Comparison of ENCODE assay signal across 8 cellular contexts in the genomic region with DNA sequence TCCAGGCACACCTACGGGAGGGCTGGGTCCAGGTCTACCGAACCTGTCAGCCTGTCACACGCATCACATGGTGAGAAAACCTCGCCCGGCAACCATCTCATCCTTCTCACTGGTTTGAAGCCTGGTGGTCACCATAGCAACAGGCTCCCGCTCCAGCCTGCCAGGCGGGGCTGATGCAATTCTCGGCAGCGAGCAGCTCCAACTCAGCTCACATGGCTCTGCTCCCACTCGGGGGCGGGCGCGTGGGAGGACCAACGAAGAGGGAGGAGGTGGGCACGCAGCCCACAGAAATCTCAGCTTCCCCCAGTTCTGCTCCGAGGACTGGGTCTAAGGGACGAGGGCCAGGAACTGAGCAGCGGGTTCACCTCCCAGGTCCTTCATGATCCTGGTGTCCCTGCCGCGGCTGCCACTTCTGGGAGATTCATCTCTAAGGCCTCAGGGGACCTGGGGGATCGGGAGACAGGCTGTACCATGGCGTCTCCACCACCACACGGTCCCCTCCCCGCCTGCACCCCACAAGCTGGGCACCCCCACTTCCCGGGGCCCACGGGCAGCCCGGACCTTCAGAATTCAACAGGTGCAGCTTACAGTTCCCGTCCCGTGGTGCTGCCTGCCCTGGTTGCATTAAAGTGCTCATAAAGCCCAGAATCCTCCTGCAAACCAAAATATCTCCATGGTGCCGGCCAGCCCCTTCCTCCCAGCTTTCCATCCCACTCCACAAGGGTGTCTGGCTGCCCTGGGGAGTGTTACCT. TPM values are rescaled to one million over a fixed set of nuclear protein-coding genes. Genes with fewer than 3 reads are reported as not detected.
DNase-seq lines count a peak whose midpoint lies in the region; ATAC-seq and TF ChIP-seq lines count a peak whose summit lies in the region.

No MANE protein-coding gene starts in this region.

- H3K4me3 Mint-ChIP-seq in stimulated activated effector memory CD8-positive, alpha-beta T cell treated with anti-CD3 and anti-CD28 coated beads, Interleukin-12 subunit alpha, Interleukin-12 subunit beta, amount 100 ng/mL, for 72 hours: no peak overlapping the region
- no peak overlapping the region for H3K4me3 Mint-ChIP-seq in stimulated activated naive B cell treated with anti-CD40 and anti-IgM and Interleukin-4, amounts not matched to agents 10 μg/mL and 1 μg/mL and 100 μg/mL, for 72 hours
- no peak overlapping the region for H3K4me3 Mint-ChIP-seq in osteocyte (ENCODE audit: unreplicated experiment)

- ATAC-seq in Right ventricle myocardium superior (ENCODE audit: poor library complexity) (peak; percentile 40), GM21367 (IDR thresholded peaks at IDR 0.05; ENCODE audit: unreplicated experiment) (no peak)
- ATAC-seq in stimulated activated effector memory CD8-positive, alpha-beta T cell treated with anti-CD3 and anti-CD28 coated beads, Interleukin-12 subunit alpha, Interleukin-12 subunit beta, amount 100 ng/mL, for 72 hours: no peak
- ATAC-seq in stimulated activated naive B cell treated with anti-CD40 and anti-IgM and Interleukin-4, amounts not matched to agents 10 μg/mL and 1 μg/mL and 100 μg/mL, for 72 hours (replicated peaks): no peak

- no peaks in the 10 kb centered on the region for H3K27me3 Mint-ChIP-seq in stimulated activated naive B cell treated with anti-CD40 and anti-IgM and Interleukin-4, amounts not matched to agents 10 μg/mL and 1 μg/mL and 100 μg/mL, for 72 hours
- H3K27me3 Mint-ChIP-seq in osteocyte (ENCODE audit: unreplicated experiment): no peaks in the 10 kb centered on the region

- peak overlapping the region; percentile 46 for H3K27ac Mint-ChIP-seq in stimulated activated effector memory CD8-positive, alpha-beta T cell treated with anti-CD3 and anti-CD28 coated beads, Interleukin-12 subunit alpha, Interleukin-12 subunit beta, amount 100 ng/mL, for 72 hours
- H3K27ac Mint-ChIP-seq in stimulated activated naive B cell treated with anti-CD40 and anti-IgM and Interleukin-4, amounts not matched to agents 10 μg/mL and 1 μg/mL and 100 μg/mL, for 72 hours: no peak overlapping the region
- H3K27ac Mint-ChIP-seq in osteocyte (ENCODE audit: unreplicated experiment): no peak overlapping the region

- H3K4me1 Mint-ChIP-seq in stimulated activated effector memory CD8-positive, alpha-beta T cell treated with anti-CD3 and anti-CD28 coated beads, Interleukin-12 subunit alpha, Interleukin-12 subunit beta, amount 100 ng/mL, for 72 hours: no peaks in the 10 kb centered on the region
- H3K4me1 Mint-ChIP-seq in stimulated activated naive B cell treated with anti-CD40 and anti-IgM and Interleukin-4, amounts not matched to agents 10 μg/mL and 1 μg/mL and 100 μg/mL, for 72 hours: peaks cover 9 to 21% of the 10 kb centered on the region in 2 donors
- peaks cover 3% of the 10 kb centered on the region for H3K4me1 Mint-ChIP-seq in osteocyte (ENCODE audit: unreplicated experiment)

- peak; percentile 22 for DNase-seq in SIG-M5 treated with dmso at 0.1 percent for 504 hours (lab: John Stamatoyannopoulos, UW; ENCODE audit: unreplicated experiment)
- DNase-seq in SIG-M5 (lab: John Stamatoyannopoulos, UW): no peak
- peak; percentile 20 for DNase-seq in SHP77 treated with DMSO at 0.1 percent for 48 hours (lab: John Stamatoyannopoulos, UW)
- DNase-seq in Right ventricle myocardium superior: peak; percentile 88
- DNase-seq in stimulated activated effector memory CD8-positive, alpha-beta T cell treated with anti-CD3 and anti-CD28 coated beads, Interleukin-12 subunit alpha, Interleukin-12 subunit beta, amount 100 ng/mL, for 72 hours (ENCODE audit: low spot score in 2 of 2): no peak
- DNase-seq in stimulated activated naive B cell treated with anti-CD40 and anti-IgM and Interleukin-4, amounts not matched to agents 10 μg/mL and 1 μg/mL and 100 μg/mL, for 72 hours: no peak
- DNase-seq in osteocyte (ENCODE audit: extremely low spot score, unreplicated experiment): no peak

- peaks cover 5% of the 10 kb centered on the region for H3K36me3 Mint-ChIP-seq in stimulated activated effector memory CD8-positive, alpha-beta T cell treated with anti-CD3 and anti-CD28 coated beads, Interleukin-12 subunit alpha, Interleukin-12 subunit beta, amount 100 ng/mL, for 72 hours
- peaks cover 22 to 31% of the 10 kb centered on the region in 2 donors for H3K36me3 Mint-ChIP-seq in stimulated activated naive B cell treated with anti-CD40 and anti-IgM and Interleukin-4, amounts not matched to agents 10 μg/mL and 1 μg/mL and 100 μg/mL, for 72 hours
- peaks cover 15% of the 10 kb centered on the region for H3K36me3 Mint-ChIP-seq in osteocyte (ENCODE audit: unreplicated experiment)

- no peaks in the 10 kb centered on the region for H3K9me3 Mint-ChIP-seq in stimulated activated effector memory CD8-positive, alpha-beta T cell treated with anti-CD3 and anti-CD28 coated beads, Interleukin-12 subunit alpha, Interleukin-12 subunit beta, amount 100 ng/mL, for 72 hours
- H3K9me3 Mint-ChIP-seq in stimulated activated naive B cell treated with anti-CD40 and anti-IgM and Interleukin-4, amounts not matched to agents 10 μg/mL and 1 μg/mL and 100 μg/mL, for 72 hours: no peaks in the 10 kb centered on the region
- no peaks in the 10 kb centered on the region for H3K9me3 Mint-ChIP-seq in osteocyte (ENCODE audit: unreplicated experiment)

- intact Hi-C loops in Right ventricle myocardium superior (cut with DNase I): no loop called here

- TF ChIP-seq CTCF in osteocyte (IDR thresholded peaks at IDR 0.05): no peak

RNA-seq across cellular contexts. Expression of a gene that starts 25.8 kb away (rescaled TPM):
- total RNA-seq in Right ventricle myocardium superior (128 TPM), osteocyte (110 and 114 TPM in 2 replicates)

Comparison
In these comparisons a context has a peak if more than half of its experiments do, and no peak if none do; other contexts are left out.
1. DNase-seq: peak in SIG-M5 treated with dmso at 0.1 percent for 504 hours (single experiment), SHP77 treated with DMSO at 0.1 percent for 48 hours (single experiment) and Right ventricle myocardium superior (single experiment); none in SIG-M5 (single experiment), stimulated activated effector memory CD8-positive, alpha-beta T cell treated with anti-CD3 and anti-CD28 coated beads, Interleukin-12 subunit alpha, Interleukin-12 subunit beta, amount 100 ng/mL, for 72 hours (0 of 2), stimulated activated naive B cell treated with anti-CD40 and anti-IgM and Interleukin-4, amounts not matched to agents 10 μg/mL and 1 μg/mL and 100 μg/mL, for 72 hours (single experiment) and osteocyte (single experiment).